8 cellular contexts compared by ENCODE assay signal in genomic region chr22:42933783-42934144, GRCh38.
DNase-seq lines count a peak whose midpoint lies in the region; ATAC-seq, FAIRE-seq and TF ChIP-seq lines count a peak whose summit lies in the region.

No MANE protein-coding gene starts in this region.

- peak; percentile 82 for FAIRE-seq in astrocyte (lab: Jason Lieb, UNC)

- no peaks in the 10 kb centered on the region for H3K9me3 ChIP-seq in astrocyte (ENCODE audit: insufficient read depth, low read depth, low read length)

- no peaks in the 10 kb centered on the region for H3K36me3 ChIP-seq in astrocyte (ENCODE audit: insufficient read depth, low read length)

- TF ChIP-seq CTCF in 22Rv1 (IDR thresholded peaks at IDR 0.05), result no peak
- TF ChIP-seq CTCF in astrocyte (IDR thresholded peaks at IDR 0.05; ENCODE audit: insufficient read depth, low read depth, low read length), result no peak

- H2AFZ ChIP-seq in astrocyte (ENCODE audit: low read depth, low read length), result no peak overlapping the region

- peak overlapping the region; percentile 62 for H3K4me3 Mint-ChIP-seq in astrocyte (ENCODE audit: unreplicated experiment)
- H3K4me3 Mint-ChIP-seq in stimulated activated naive CD8-positive, alpha-beta T cell treated with anti-CD3 and anti-CD28 coated beads, Interleukin-15, amount 100 ng/mL, for 72 hours, result peak overlapping the region; percentile 63 to 76

- no peaks in the 10 kb centered on the region for H3K27me3 Mint-ChIP-seq in astrocyte (ENCODE audit: low read depth, unreplicated experiment)
- no peaks in the 10 kb centered on the region for H3K27me3 Mint-ChIP-seq in stimulated activated naive CD8-positive, alpha-beta T cell treated with anti-CD3 and anti-CD28 coated beads, Interleukin-15, amount 100 ng/mL, for 72 hours

- H3K4me1 Mint-ChIP-seq in astrocyte (ENCODE audit: low read depth, unreplicated experiment), result peaks cover 63% of the 10 kb centered on the region
- H3K4me1 Mint-ChIP-seq in stimulated activated naive CD8-positive, alpha-beta T cell treated with anti-CD3 and anti-CD28 coated beads, Interleukin-15, amount 100 ng/mL, for 72 hours, result peaks cover 90% of the 10 kb centered on the region

- H3K27me3 ChIP-seq in astrocyte (ENCODE audit: insufficient read depth, low read length), result no peaks in the 10 kb centered on the region

- peak overlapping the region; percentile 86 for H3K9ac ChIP-seq in astrocyte (ENCODE audit: low read length)

- H3K36me3 Mint-ChIP-seq in astrocyte (ENCODE audit: low read depth, unreplicated experiment), result peaks cover 4% of the 10 kb centered on the region

- ATAC-seq in HG03175 (IDR thresholded peaks at IDR 0.05; ENCODE audit: unreplicated experiment) (peak; percentile 9), HG02763 (IDR thresholded peaks at IDR 0.05; ENCODE audit: unreplicated experiment) (no peak), GM21526 (IDR thresholded peaks at IDR 0.05; ENCODE audit: low FRiP score, unreplicated experiment) (no peak)
- peak; percentile 45 for ATAC-seq in stimulated activated naive CD8-positive, alpha-beta T cell treated with anti-CD3 and anti-CD28 coated beads, Interleukin-15, amount 100 ng/mL, for 72 hours

- peak overlapping the region; percentile 61 for H3K27ac ChIP-seq in 22Rv1
- peak overlapping the region; percentile 98 for H3K27ac ChIP-seq in astrocyte (ENCODE audit: low read depth, low read length)

- H4K20me1 ChIP-seq in astrocyte (ENCODE audit: insufficient read depth, low read length), result peaks cover 35% of the 10 kb centered on the region

- peak overlapping the region; percentile 82 for H3K4me2 ChIP-seq in astrocyte (ENCODE audit: low read length)

- H3K79me2 ChIP-seq in astrocyte (ENCODE audit: insufficient read depth, low read length), result peaks cover 95% of the 10 kb centered on the region

- peak overlapping the region; percentile 99 for H3K27ac Mint-ChIP-seq in astrocyte (ENCODE audit: unreplicated experiment)
- H3K27ac Mint-ChIP-seq in stimulated activated naive CD8-positive, alpha-beta T cell treated with anti-CD3 and anti-CD28 coated beads, Interleukin-15, amount 100 ng/mL, for 72 hours, result peak overlapping the region; percentile 36 to 93

- no peaks in the 10 kb centered on the region for H3K9me3 Mint-ChIP-seq in astrocyte (ENCODE audit: unreplicated experiment)
- H3K9me3 Mint-ChIP-seq in stimulated activated naive CD8-positive, alpha-beta T cell treated with anti-CD3 and anti-CD28 coated beads, Interleukin-15, amount 100 ng/mL, for 72 hours, result no peaks in the 10 kb centered on the region

- DNase-seq in astrocyte (ENCODE audit: low read depth) (peak; percentile 97), iris pigment epithelial cell (ENCODE audit: low read depth) (peak; percentile 95), COLO668 (lab: John Stamatoyannopoulos, UW; ENCODE audit: unreplicated experiment) (no peak)
- DNase-seq in stimulated activated naive CD8-positive, alpha-beta T cell treated with anti-CD3 and anti-CD28 coated beads, Interleukin-15, amount 100 ng/mL, for 72 hours, result no peak

- peak overlapping the region; percentile 44 for H3K4me3 ChIP-seq in astrocyte (ENCODE audit: insufficient read depth, low read depth, low read length)

- H3K4me1 ChIP-seq in astrocyte (ENCODE audit: insufficient read depth, low read length), result peaks cover 53% of the 10 kb centered on the region

Comparison
In these comparisons a context has a peak if more than half of its experiments do, and no peak if none do; other contexts are left out.
1. ATAC-seq: peak in HG03175 (single experiment) and stimulated activated naive CD8-positive, alpha-beta T cell treated with anti-CD3 and anti-CD28 coated beads, Interleukin-15, amount 100 ng/mL, for 72 hours (single experiment); none in HG02763 (single experiment) and GM21526 (single experiment).
2. DNase-seq: peak in astrocyte (single experiment) and iris pigment epithelial cell (single experiment); none in stimulated activated naive CD8-positive, alpha-beta T cell treated with anti-CD3 and anti-CD28 coated beads, Interleukin-15, amount 100 ng/mL, for 72 hours (0 of 2) and COLO668 (single experiment).